9 cellular contexts compared by ENCODE assay signal in the genomic region with DNA sequence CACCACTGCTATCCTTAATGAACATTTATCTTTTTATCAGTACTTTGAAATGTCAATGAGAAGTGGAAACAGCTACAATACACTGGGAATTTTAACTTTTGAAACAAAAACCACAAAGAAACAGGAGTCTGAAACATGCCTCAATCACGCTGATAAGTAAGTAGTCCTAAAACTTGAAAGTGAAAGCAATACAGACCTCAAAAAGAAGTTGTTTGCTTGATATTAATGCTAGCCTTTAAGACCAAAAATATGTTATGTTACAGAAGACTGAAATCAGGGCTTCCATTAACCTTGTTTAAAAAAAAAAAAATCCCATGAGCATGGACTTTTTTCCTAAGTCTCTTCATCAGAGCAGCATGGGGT. TPM values are rescaled to one million over a fixed set of nuclear protein-coding genes. Genes with fewer than 3 reads are reported as not detected.
DNase-seq lines count a peak whose midpoint lies in the region; ATAC-seq and TF ChIP-seq lines count a peak whose summit lies in the region.
"Had no signal": no experiment of that assay in that cellular context is flagged by ENCODE, and none has a peak within 500 bp of the region (broad histone marks: within the 10 kb centered on the region; RNA-seq: fewer than 3 reads in every experiment).

No MANE protein-coding gene starts in this region.

- TF ChIP-seq CTCF in GM12865 (IDR thresholded peaks at IDR 0.05; ENCODE audit: insufficient read depth, low read depth, low read length, missing control alignments) = no peak
- no peak for TF ChIP-seq CTCF in progenitor cell of endocrine pancreas (IDR thresholded peaks at IDR 0.05; ENCODE audit: unreplicated experiment)

- in situ Hi-C loops in KBM-7 (cut with MboI; ENCODE audit: low pct_unique_long_range_greater_than_20kb, low sequenced_read_pairs) = no loop called here

- no peaks in the 10 kb centered on the region for H3K27me3 Mint-ChIP-seq in progenitor cell of endocrine pancreas

- peaks cover 4% of the 10 kb centered on the region for H3K9me3 Mint-ChIP-seq in progenitor cell of endocrine pancreas (ENCODE audit: low read depth)

- H3K36me3 Mint-ChIP-seq in progenitor cell of endocrine pancreas (ENCODE audit: insufficient read depth) = peaks cover 2% of the 10 kb centered on the region

- H3K4me3 Mint-ChIP-seq in progenitor cell of endocrine pancreas (ENCODE audit: low read depth) = no peak overlapping the region

- peak overlapping the region; percentile 45 for H3K4me3 ChIP-seq in GM12865 (ENCODE audit: low read depth, low read length)
- H3K4me3 ChIP-seq: SJCRH30 had no signal

- no peak for ATAC-seq in GM21390 (IDR thresholded peaks at IDR 0.05; ENCODE audit: unreplicated experiment)
- ATAC-seq in esophagus mucosa = no peak

- H3K27ac Mint-ChIP-seq in progenitor cell of endocrine pancreas = peak overlapping the region; percentile 88

- DNase-seq in GM12865 (ENCODE audit: low read depth) (peak; percentile 46), KBM-7 (peak; percentile 16), dermis blood vessel endothelial cell (peak; percentile 11), progenitor cell of endocrine pancreas (ENCODE audit: low spot score, unreplicated experiment) (no peak), NOMO-1 treated with DMSO at 0.1 percent for 48 hours (lab: John Stamatoyannopoulos, UW; ENCODE audit: unreplicated experiment) (no peak), T-helper 9 cell (no peak)
- DNase-seq: SJCRH30 had no signal

- H3K4me1 Mint-ChIP-seq in progenitor cell of endocrine pancreas (ENCODE audit: low read depth) = peaks cover 22% of the 10 kb centered on the region

RNA-seq across cellular contexts. Expression of a gene that starts 21.3 kb away (rescaled TPM):
- total RNA-seq in dermis blood vessel endothelial cell (6.3 and 13.2 TPM in 2 replicates), progenitor cell of endocrine pancreas (65.5 and 70.1 TPM in 2 replicates), esophagus mucosa (17.2 TPM)

Comparison
In these comparisons a context has a peak if more than half of its experiments do, and no peak if none do; other contexts are left out.
1. DNase-seq: peak in GM12865 (single experiment), KBM-7 (single experiment) and dermis blood vessel endothelial cell (single experiment); none in progenitor cell of endocrine pancreas (single experiment), NOMO-1 treated with DMSO at 0.1 percent for 48 hours (single experiment) and T-helper 9 cell (single experiment).